ENCODE assay signal across 16 cellular contexts in the genomic region with DNA sequence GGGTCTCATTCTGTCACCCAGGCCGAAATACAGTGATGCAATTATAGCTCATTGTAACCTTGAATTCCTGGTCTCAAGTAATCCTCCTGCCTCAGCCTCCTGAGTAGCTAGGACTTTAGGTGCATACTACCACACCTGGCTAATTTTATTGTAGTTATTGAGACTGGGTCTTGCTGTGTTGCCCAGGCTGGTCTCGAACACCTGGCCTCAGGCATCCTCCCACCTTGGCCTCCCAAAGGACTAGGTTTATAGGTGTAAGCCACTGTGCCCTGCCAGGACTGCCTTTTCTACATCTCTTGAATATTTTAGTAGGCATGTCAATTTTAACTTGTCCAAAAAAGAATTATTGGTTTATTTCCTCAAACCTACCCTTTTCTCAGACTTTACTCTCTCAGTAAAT. TPM values are rescaled to one million over a fixed set of nuclear protein-coding genes. Genes with fewer than 3 reads are reported as not detected.
A peak's percentile ranks its signal among the peaks of the same experiment; 100 is the strongest.
DNase-seq lines count a peak whose midpoint lies in the region; ATAC-seq and TF ChIP-seq lines count a peak whose summit lies in the region.
"Had no signal": no experiment of that assay in that cellular context is flagged by ENCODE, and none has a peak within 500 bp of the region (broad histone marks: within the 10 kb centered on the region; RNA-seq: fewer than 3 reads in every experiment).

No MANE protein-coding gene starts in this region.

- TF ChIP-seq CTCF in CD4-positive, alpha-beta T cell (IDR thresholded peaks at IDR 0.05) = no peak
- no peak for TF ChIP-seq CTCF in ascending aorta (IDR thresholded peaks at IDR 0.05)

- peaks cover 24% of the 10 kb centered on the region for H3K36me3 Mint-ChIP-seq in CD4-positive, CD25-positive, alpha-beta regulatory T cell
- peaks cover 70% of the 10 kb centered on the region for H3K36me3 Mint-ChIP-seq in CD4-positive, alpha-beta T cell (ENCODE audit: low read depth)
- peaks cover 15% of the 10 kb centered on the region for H3K36me3 Mint-ChIP-seq in activated T-helper 17 cell treated with anti-CD3 and anti-CD28 coated beads, Interleukin-2, amount 50 U/mL, for 72 hours (ENCODE audit: low read depth)
- peaks cover 4 to 10% (median 4%) of the 10 kb centered on the region in 3 donors for H3K36me3 Mint-ChIP-seq in immature natural killer cell

- peaks cover 5% of the 10 kb centered on the region for H3K4me1 ChIP-seq in CD4-positive, CD25-positive, alpha-beta regulatory T cell (ENCODE audit: control insufficient read depth, insufficient read depth, low read length, poor library complexity, severe bottlenecking)
- H3K4me1 ChIP-seq in ascending aorta = no peaks in the 10 kb centered on the region
- H3K4me1 ChIP-seq: BE2C had no signal

- H3K9me3 ChIP-seq in CD4-positive, CD25-positive, alpha-beta regulatory T cell (ENCODE audit: control insufficient read depth in 2 of 2, low read length in 2 of 2) = no peaks in the 10 kb centered on the region
- H3K9me3 ChIP-seq in CD4-positive, alpha-beta T cell (ENCODE audit: control insufficient read depth, low read length) = no peaks in the 10 kb centered on the region
- no peaks in the 10 kb centered on the region for H3K9me3 ChIP-seq in ascending aorta
- H3K9me3 ChIP-seq: A549, BE2C had no signal

- no peaks in the 10 kb centered on the region for H3K27me3 ChIP-seq in CD4-positive, CD25-positive, alpha-beta regulatory T cell (ENCODE audit: control insufficient read depth, insufficient read depth, low read length)
- H3K27me3 ChIP-seq in CD4-positive, alpha-beta T cell (ENCODE audit: control insufficient read depth, insufficient read depth, low read length) = no peaks in the 10 kb centered on the region
- no peaks in the 10 kb centered on the region for H3K27me3 ChIP-seq in ascending aorta
- H3K27me3 ChIP-seq: BE2C had no signal

- peaks cover 38 to 68% (median 48%) of the 10 kb centered on the region in 4 donors for H3K4me1 Mint-ChIP-seq in CD4-positive, CD25-positive, alpha-beta regulatory T cell
- H3K4me1 Mint-ChIP-seq in CD4-positive, alpha-beta T cell (ENCODE audit: low read depth) = peaks cover 69% of the 10 kb centered on the region
- peaks cover 45% of the 10 kb centered on the region for H3K4me1 Mint-ChIP-seq in activated T-helper 17 cell treated with anti-CD3 and anti-CD28 coated beads, Interleukin-2, amount 50 U/mL, for 72 hours
- H3K4me1 Mint-ChIP-seq in immature natural killer cell = peaks cover 76 to 86% of the 10 kb centered on the region in 2 donors

- H3K27me3 Mint-ChIP-seq in CD4-positive, CD25-positive, alpha-beta regulatory T cell = no peaks in the 10 kb centered on the region
- no peaks in the 10 kb centered on the region for H3K27me3 Mint-ChIP-seq in CD4-positive, alpha-beta T cell
- H3K27me3 Mint-ChIP-seq in activated T-helper 17 cell treated with anti-CD3 and anti-CD28 coated beads, Interleukin-2, amount 50 U/mL, for 72 hours = no peaks in the 10 kb centered on the region
- H3K27me3 Mint-ChIP-seq in immature natural killer cell (ENCODE audit: low read depth in 3 of 3) = peaks cover 0 to 3% (median 0%) of the 10 kb centered on the region in 3 donors

- H3K36me3 ChIP-seq in CD4-positive, CD25-positive, alpha-beta regulatory T cell (ENCODE audit: control insufficient read depth, insufficient read depth, low read length) = peaks cover 6% of the 10 kb centered on the region
- H3K36me3 ChIP-seq in ascending aorta = peaks cover 5 to 10% of the 10 kb centered on the region in 2 donors
- H3K36me3 ChIP-seq: BE2C had no signal

- POLR2A ChIA-PET in CD4-positive, alpha-beta T cell (lab: Charles Lee) = interaction anchor here (0.8 kb wide), 1 partner anchor 17 kb away, joined by 3 read pairs; a partner anchor contains a TSS

- H3K4me3 ChIP-seq in CD4-positive, CD25-positive, alpha-beta regulatory T cell (ENCODE audit: low read depth, low read length) = no peak overlapping the region
- no peak overlapping the region for H3K4me3 ChIP-seq in ascending aorta
- H3K4me3 ChIP-seq: A549 had no signal

- H3K27ac Mint-ChIP-seq in CD4-positive, CD25-positive, alpha-beta regulatory T cell = peak overlapping the region in 2 of 3 donors; percentile 6 to 21
- H3K27ac Mint-ChIP-seq in CD4-positive, alpha-beta T cell = peak overlapping the region; percentile 3
- peak overlapping the region; percentile 1 for H3K27ac Mint-ChIP-seq in activated T-helper 17 cell treated with anti-CD3 and anti-CD28 coated beads, Interleukin-2, amount 50 U/mL, for 72 hours
- H3K27ac Mint-ChIP-seq in immature natural killer cell = peak overlapping the region; percentile 46 to 84 (median 60)

- H3K27ac ChIP-seq in CD4-positive, CD25-positive, alpha-beta regulatory T cell (ENCODE audit: insufficient read depth, low read length, poor library complexity, severe bottlenecking) = no peak overlapping the region
- no peak overlapping the region for H3K27ac ChIP-seq in CD4-positive, alpha-beta T cell (ENCODE audit: low read depth, low read length)
- H3K27ac ChIP-seq in ascending aorta = no peak overlapping the region
- H3K27ac ChIP-seq: A549, C4-2B had no signal

- no peak overlapping the region for H3K4me3 Mint-ChIP-seq in CD4-positive, CD25-positive, alpha-beta regulatory T cell
- no peak overlapping the region for H3K4me3 Mint-ChIP-seq in CD4-positive, alpha-beta T cell
- H3K4me3 Mint-ChIP-seq in activated T-helper 17 cell treated with anti-CD3 and anti-CD28 coated beads, Interleukin-2, amount 50 U/mL, for 72 hours = no peak overlapping the region
- H3K4me3 Mint-ChIP-seq in immature natural killer cell = no peak overlapping the region
- H3K4me3 Mint-ChIP-seq: H9 had no signal

- CTCF ChIA-PET in CD4-positive, alpha-beta T cell (lab: Charles Lee) = interaction anchor here (0.7 to 2.3 kb wide), 2 partner anchors 14 to 39 kb away, joined by 3 to 8 read pairs; no protein-coding TSS in a partner anchor

- ATAC-seq in CD4-positive, CD25-positive, alpha-beta regulatory T cell (ENCODE audit: low read depth in 2 of 2) = no peak
- ATAC-seq in CD4-positive, alpha-beta T cell (ENCODE audit: poor library complexity) = no peak
- no peak for ATAC-seq in activated T-helper 17 cell treated with anti-CD3 and anti-CD28 coated beads, Interleukin-2, amount 50 U/mL, for 72 hours (replicated peaks)
- ATAC-seq: A549 had no signal

- intact Hi-C loops in CD4-positive, alpha-beta T cell (cut with DNase I, micrococcal nuclease) = no loop called here
- intact Hi-C loops in ascending aorta (cut with DNase I) = no loop called here

- H3K9me3 Mint-ChIP-seq in CD4-positive, CD25-positive, alpha-beta regulatory T cell = no peaks in the 10 kb centered on the region
- H3K9me3 Mint-ChIP-seq in CD4-positive, alpha-beta T cell = no peaks in the 10 kb centered on the region
- H3K9me3 Mint-ChIP-seq in activated T-helper 17 cell treated with anti-CD3 and anti-CD28 coated beads, Interleukin-2, amount 50 U/mL, for 72 hours = no peaks in the 10 kb centered on the region
- H3K9me3 Mint-ChIP-seq in immature natural killer cell = no peaks in the 10 kb centered on the region
- H3K9me3 Mint-ChIP-seq: H9 had no signal

- DNase-seq in CD4-positive, CD25-positive, alpha-beta regulatory T cell = no peak
- no peak for DNase-seq in CD4-positive, alpha-beta T cell
- DNase-seq in immature natural killer cell (no peak), iPS-NIHi7 (ENCODE audit: extremely low spot score) (no peak), anterior cingulate cortex (lab: John Stamatoyannopoulos, UW) (no peak), ascending aorta (ENCODE audit: low spot score in 2 of 2) (no peak)
- no peak for DNase-seq in effector CD8-positive, alpha-beta T cell (lab: John Stamatoyannopoulos, UW)
- DNase-seq: BE2C, Calu3, DMS79, GOT3, H9, IMR-90 had no signal

RNA-seq across cellular contexts. Expression of a gene that starts 16.9 kb away (rescaled TPM):
- total RNA-seq in CD4-positive, CD25-positive, alpha-beta regulatory T cell = 47.7 TPM
- polyA plus RNA-seq in CD4-positive, CD25-positive, alpha-beta regulatory T cell = 10 to 100 TPM; 25.6 to 34.4 (median 30.2) TPM
- total RNA-seq in CD4-positive, alpha-beta T cell = 10 to 100 TPM; 32.5 to 34.1 TPM
- total RNA-seq in activated T-helper 17 cell treated with anti-CD3 and anti-CD28 coated beads, Interleukin-2, amount 50 U/mL, for 72 hours = 10 to 100 TPM; 18.1 to 22.6 TPM
- polyA plus RNA-seq in immature natural killer cell = 10 to 100 TPM; 40.6 to 49.1 (median 44.5) TPM
- 41.5 TPM for total RNA-seq in ascending aorta

Comparison
In these comparisons a context has a peak if more than half of its experiments do, and no peak if none do; other contexts are left out.
1. H3K27ac Mint-ChIP-seq: peak in every context shown above with its lines; median percentile 60 in immature natural killer cell; 14 in CD4-positive, CD25-positive, alpha-beta regulatory T cell; 3 in CD4-positive, alpha-beta T cell; 1 in activated T-helper 17 cell treated with anti-CD3 and anti-CD28 coated beads, Interleukin-2, amount 50 U/mL, for 72 hours.